In the genomic region with DNA sequence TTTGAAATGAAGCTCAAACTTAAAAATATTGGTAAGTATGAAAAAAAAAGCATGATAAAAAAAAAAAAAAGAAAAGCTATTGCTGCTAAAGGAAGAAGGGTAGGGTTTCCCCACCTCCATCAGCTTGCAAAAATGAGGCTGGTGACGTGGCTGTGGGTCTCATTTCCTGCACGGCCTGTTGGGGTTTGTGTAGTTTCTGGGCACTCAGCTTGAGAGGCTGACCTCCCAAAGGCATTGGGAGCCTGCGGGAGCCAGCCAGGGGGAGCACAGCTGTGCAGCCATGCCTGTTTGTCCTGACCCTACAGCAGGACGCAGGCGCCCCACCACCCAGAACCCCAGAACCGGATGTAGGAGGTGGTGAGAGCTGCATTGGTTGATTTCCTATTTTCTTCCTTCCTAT, we compare ENCODE assay signal across 8 cellular contexts. TPM values are rescaled to one million over a fixed set of nuclear protein-coding genes. Genes with fewer than 3 reads are reported as not detected.
A peak's percentile ranks its signal among the peaks of the same experiment; 100 is the strongest.
DNase-seq lines count a peak whose midpoint lies in the region; ATAC-seq, FAIRE-seq and TF ChIP-seq lines count a peak whose summit lies in the region.

No MANE protein-coding gene starts in this region.

- intact Hi-C loops in gastrocnemius medialis (cut with DNase I; ENCODE audit: low total_unique reads) (no loop called here), PC-3 (cut with micrococcal nuclease) (no loop called here), MCF 10A (cut with micrococcal nuclease) (no loop called here)

- no peaks in the 10 kb centered on the region for H3F3A ChIP-seq in PC-3 (ENCODE audit: low read length, unreplicated experiment)

- no peak overlapping the region for H3K9ac ChIP-seq in PC-3 (ENCODE audit: low read length)

- no peaks in the 10 kb centered on the region for H4K20me1 ChIP-seq in PC-3 (ENCODE audit: low read length)

- in situ Hi-C loops in gastrocnemius medialis (cut with MboI; ENCODE audit: low sequenced_read_pairs in 4 of 4) = no loop called here

- H3K9me2 ChIP-seq in PC-3 (replicated peaks; ENCODE audit: low read length) = no peaks in the 10 kb centered on the region

- no peak for FAIRE-seq in urothelium cell line (lab: Jason Lieb, UNC)

- DNase-seq in CD1c-positive myeloid dendritic cell (ENCODE audit: extremely low spot score) (peak; percentile 27), M059J (ENCODE audit: low read depth) (peak; percentile 55), gastrocnemius medialis (peak; percentile 17 to 25), PC-3 (no peak), MCF 10A (ENCODE audit: unreplicated experiment) (no peak), urothelium cell line (ENCODE audit: low spot score) (no peak)

- peak overlapping the region; percentile 91 for H3K27ac Mint-ChIP-seq in activated T-helper 17 cell treated with anti-CD3 and anti-CD28 coated beads, Interleukin-2, amount 50 U/mL, for 72 hours
- H3K27ac Mint-ChIP-seq in MCF 10A (ENCODE audit: low read depth, unreplicated experiment) = no peak overlapping the region

- H3K27me3 Mint-ChIP-seq in activated T-helper 17 cell treated with anti-CD3 and anti-CD28 coated beads, Interleukin-2, amount 50 U/mL, for 72 hours = no peaks in the 10 kb centered on the region
- H3K27me3 Mint-ChIP-seq in MCF 10A (ENCODE audit: insufficient read depth, unreplicated experiment) = no peaks in the 10 kb centered on the region

- H3K27me3 ChIP-seq in gastrocnemius medialis (peaks cover 0 to 4% (median 0%) of the 10 kb centered on the region in 3 donors), PC-3 (ENCODE audit: low read length) (no peaks in the 10 kb centered on the region)

- no peak for TF ChIP-seq POLR2A in gastrocnemius medialis (IDR thresholded peaks at IDR 0.05)

- ATAC-seq in GM21390 (IDR thresholded peaks at IDR 0.05; ENCODE audit: unreplicated experiment) = peak; percentile 85
- peak; percentile 86 for ATAC-seq in activated T-helper 17 cell treated with anti-CD3 and anti-CD28 coated beads, Interleukin-2, amount 50 U/mL, for 72 hours (replicated peaks)
- no peak for ATAC-seq in gastrocnemius medialis
- ATAC-seq in PC-3 = no peak

- H3K4me1 ChIP-seq in gastrocnemius medialis = no peaks in the 10 kb centered on the region
- H3K4me1 ChIP-seq in PC-3 (ENCODE audit: insufficient read depth, low read length) = no peaks in the 10 kb centered on the region

- BruUV-seq in PC-3 (replicated peaks; lab: Mats Ljungman, UMichigan) (no TSS peak), MCF 10A (replicated peaks; lab: Mats Ljungman, UMichigan) (no TSS peak)

- H3K36me3 Mint-ChIP-seq in activated T-helper 17 cell treated with anti-CD3 and anti-CD28 coated beads, Interleukin-2, amount 50 U/mL, for 72 hours (ENCODE audit: low read depth) = no peaks in the 10 kb centered on the region
- no peaks in the 10 kb centered on the region for H3K36me3 Mint-ChIP-seq in MCF 10A (ENCODE audit: insufficient read depth, unreplicated experiment)

- no peak overlapping the region for H2AFZ ChIP-seq in PC-3 (ENCODE audit: low read length)

- H3K79me2 ChIP-seq in PC-3 (ENCODE audit: low read length) = no peaks in the 10 kb centered on the region

- H3K4me3 ChIP-seq in gastrocnemius medialis (no peak overlapping the region), PC-3 (ENCODE audit: low read length) (no peak overlapping the region)

- H3K27ac ChIP-seq in gastrocnemius medialis = no peak overlapping the region
- H3K27ac ChIP-seq in PC-3 (ENCODE audit: low read length) = no peak overlapping the region

- H3K4me1 Mint-ChIP-seq in activated T-helper 17 cell treated with anti-CD3 and anti-CD28 coated beads, Interleukin-2, amount 50 U/mL, for 72 hours = peaks cover 24% of the 10 kb centered on the region
- no peaks in the 10 kb centered on the region for H3K4me1 Mint-ChIP-seq in MCF 10A (ENCODE audit: insufficient read depth, unreplicated experiment)

- CTCF ChIA-PET in PC-3 (lab: Charles Lee) = interaction anchor here (0.6 kb wide), 1 partner anchor 43 kb away, joined by 8 read pairs; no protein-coding TSS in a partner anchor
- CTCF ChIA-PET in MCF 10A (lab: Yijun Ruan, JAX) = interaction anchor here (0.6 to 0.8 kb wide), 2 partner anchors 465 to 859 kb away, joined by 4 to 5 read pairs; no protein-coding TSS in a partner anchor

- H3K9me3 ChIP-seq in gastrocnemius medialis (no peaks in the 10 kb centered on the region), PC-3 (ENCODE audit: low read length) (no peaks in the 10 kb centered on the region)

- H3K4me2 ChIP-seq in PC-3 (ENCODE audit: low read length) = no peak overlapping the region

- POLR2A ChIA-PET in PC-3 (lab: Charles Lee; ENCODE audit: unreplicated experiment) = no interaction called here
- POLR2A ChIA-PET in MCF 10A (lab: Yijun Ruan, JAX) = no interaction called here

- TF ChIP-seq CTCF in gastrocnemius medialis (IDR thresholded peaks at IDR 0.05 in 4 of 5, conservative IDR thresholded peaks at IDR 0.05 in 1 of 5) (no peak), PC-3 (conservative IDR thresholded peaks at IDR 0.05; ENCODE audit: low read depth, low read length) (no peak), MCF 10A (IDR thresholded peaks at IDR 0.05; ENCODE audit: unreplicated experiment) (no peak)

- H3K4me3 Mint-ChIP-seq in activated T-helper 17 cell treated with anti-CD3 and anti-CD28 coated beads, Interleukin-2, amount 50 U/mL, for 72 hours = peak overlapping the region; percentile 94
- H3K4me3 Mint-ChIP-seq in MCF 10A (ENCODE audit: unreplicated experiment) = no peak overlapping the region

- no peaks in the 10 kb centered on the region for H3K36me3 ChIP-seq in gastrocnemius medialis
- no peaks in the 10 kb centered on the region for H3K36me3 ChIP-seq in PC-3 (ENCODE audit: low read depth, low read length)

- H3K9me3 Mint-ChIP-seq in activated T-helper 17 cell treated with anti-CD3 and anti-CD28 coated beads, Interleukin-2, amount 50 U/mL, for 72 hours = peaks cover 4% of the 10 kb centered on the region
- no peaks in the 10 kb centered on the region for H3K9me3 Mint-ChIP-seq in MCF 10A (ENCODE audit: unreplicated experiment)

RNA-seq across cellular contexts. Expression of a gene that starts 48.8 kb away (rescaled TPM):
- 2.2 and 5.2 TPM in 2 replicates for total RNA-seq in M059J (2014; rRNA removed; shearing (Covaris generic))
- total RNA-seq in activated T-helper 17 cell treated with anti-CD3 and anti-CD28 coated beads, Interleukin-2, amount 50 U/mL, for 72 hours = 100 to 1,000 TPM in 1 of 2 donors, 10 to 100 TPM in 1; 98.7 to 112 TPM
- total RNA-seq in gastrocnemius medialis (under 1 TPM in 1 of 4 donors, not detected in 3; 0.13 TPM), PC-3 (2014; rRNA removed) (not detected in 2 replicates), MCF 10A (2022) (not detected in 2 replicates)

Comparison
In these comparisons a context has a peak if more than half of its experiments do, and no peak if none do; other contexts are left out.
1. DNase-seq: peak in CD1c-positive myeloid dendritic cell (single experiment), M059J (single experiment) and gastrocnemius medialis (2 of 2); none in PC-3 (single experiment), MCF 10A (single experiment) and urothelium cell line (single experiment).
2. ATAC-seq: peak in GM21390 (single experiment) and activated T-helper 17 cell treated with anti-CD3 and anti-CD28 coated beads, Interleukin-2, amount 50 U/mL, for 72 hours (single experiment); none in gastrocnemius medialis (0 of 2) and PC-3 (single experiment).
3. RNA of a gene that starts 48.8 kb away (total RNA-seq): 98.7 to 112 TPM in activated T-helper 17 cell treated with anti-CD3 and anti-CD28 coated beads, Interleukin-2, amount 50 U/mL, for 72 hours; 2.2 to 5.2 TPM in M059J, 0.13 TPM in gastrocnemius medialis, not detected in MCF 10A and not detected in PC-3; every median in the first group is over 10 times any median in the second.